In genomic region chr7:116706668-116707126, GRCh38 we compare ENCODE assay signal across 10 cellular contexts. TPM values are rescaled to one million over a fixed set of nuclear protein-coding genes. Genes with fewer than 3 reads are reported as not detected.
DNase-seq lines count a peak whose midpoint lies in the region; ATAC-seq, FAIRE-seq and TF ChIP-seq lines count a peak whose summit lies in the region.
"Had no signal": no experiment of that assay in that cellular context is flagged by ENCODE, and none has a peak within 500 bp of the region (broad histone marks: within the 10 kb centered on the region; RNA-seq: fewer than 3 reads in every experiment).

No MANE protein-coding gene starts in this region.

- no peaks in the 10 kb centered on the region for H3K36me3 Mint-ChIP-seq in activated CD8-positive, alpha-beta memory T cell treated with anti-CD3 and anti-CD28 coated beads, Interleukin-2, amount 10 ng/mL, durations not matched to agents 7 days and 5 days

- H3K9me3 Mint-ChIP-seq in activated CD8-positive, alpha-beta memory T cell treated with anti-CD3 and anti-CD28 coated beads, Interleukin-2, amount 10 ng/mL, durations not matched to agents 7 days and 5 days (ENCODE audit: low read depth) = no peaks in the 10 kb centered on the region
- H3K9me3 Mint-ChIP-seq: dendritic cell treated with granulocyte-macrophage colony-stimulating factor and Interleukin-4, amounts not matched to agents 40 ng/mL and 50 ng/mL, for 4 days had no signal

- no peak for ATAC-seq in activated CD8-positive, alpha-beta memory T cell treated with anti-CD3 and anti-CD28 coated beads, Interleukin-2, amount 10 ng/mL, durations not matched to agents 7 days and 5 days
- ATAC-seq in GM18873 (IDR thresholded peaks at IDR 0.05; ENCODE audit: low FRiP score, unreplicated experiment) = no peak
- ATAC-seq in GM18498 (IDR thresholded peaks at IDR 0.05; ENCODE audit: unreplicated experiment) = no peak

- H3K4me1 Mint-ChIP-seq in activated CD8-positive, alpha-beta memory T cell treated with anti-CD3 and anti-CD28 coated beads, Interleukin-2, amount 10 ng/mL, durations not matched to agents 7 days and 5 days = no peaks in the 10 kb centered on the region

- no peak overlapping the region for H3K27ac ChIP-seq in small intestine (ENCODE audit: low read depth in 1 of 2, low read length in 1 of 2)

- no peak for TF ChIP-seq CTCF in fibroblast of the aortic adventitia (IDR thresholded peaks at IDR 0.05; ENCODE audit: insufficient read depth, low read length)

- no peak overlapping the region for H3K4me3 Mint-ChIP-seq in activated CD8-positive, alpha-beta memory T cell treated with anti-CD3 and anti-CD28 coated beads, Interleukin-2, amount 10 ng/mL, durations not matched to agents 7 days and 5 days
- H3K4me3 Mint-ChIP-seq: dendritic cell treated with granulocyte-macrophage colony-stimulating factor and Interleukin-4, amounts not matched to agents 40 ng/mL and 50 ng/mL, for 4 days had no signal

- H3K4me3 ChIP-seq in fibroblast of the aortic adventitia (ENCODE audit: low read depth, low read length) = peak overlapping the region; percentile 28
- H3K4me3 ChIP-seq in small intestine (ENCODE audit: low read depth in 1 of 2, low read length in 2 of 2) = no peak overlapping the region

- DNase-seq in NCI-H1092 treated with DMSO at 0.1 percent for 48 hours (lab: John Stamatoyannopoulos, UW) (peak; percentile 50), NCI-H1092 (lab: John Stamatoyannopoulos, UW) (no peak), RCC 7860 (ENCODE audit: low spot score) (peak; percentile 96), fibroblast of the aortic adventitia (ENCODE audit: low read depth) (peak; percentile 55), small intestine (peak; percentile 81)
- DNase-seq in activated CD8-positive, alpha-beta memory T cell treated with anti-CD3 and anti-CD28 coated beads, Interleukin-2, amount 10 ng/mL, durations not matched to agents 7 days and 5 days = no peak
- DNase-seq: activated CD4-positive, alpha-beta T cell treated with anti-CD3 and anti-CD28 coated beads, Interleukin-2, amount 50 U/mL, for 1 hour had no signal

- CTCF ChIA-PET in activated CD8-positive, alpha-beta memory T cell treated with anti-CD3 and anti-CD28 coated beads, Interleukin-2, amount 10 ng/mL, durations not matched to agents 7 days and 5 days (lab: Charles Lee) = no interaction called here

- 7 to 48% (median 29%) methylated on average over 3 of the region's 3 CpGs for WGBS in small intestine, 3 donors

- H3K27ac Mint-ChIP-seq in activated CD8-positive, alpha-beta memory T cell treated with anti-CD3 and anti-CD28 coated beads, Interleukin-2, amount 10 ng/mL, durations not matched to agents 7 days and 5 days = no peak overlapping the region
- H3K27ac Mint-ChIP-seq: dendritic cell treated with granulocyte-macrophage colony-stimulating factor and Interleukin-4, amounts not matched to agents 40 ng/mL and 50 ng/mL, for 4 days had no signal

- H3K36me3 ChIP-seq in small intestine (ENCODE audit: control insufficient read depth in 2 of 2, insufficient read depth in 2 of 2, low read length in 2 of 2) = no peaks in the 10 kb centered on the region

- no peaks in the 10 kb centered on the region for H3K9me3 ChIP-seq in small intestine (ENCODE audit: control insufficient read depth, low read depth)

- H3K4me1 ChIP-seq in small intestine (ENCODE audit: control insufficient read depth in 2 of 2, insufficient read depth in 1 of 2, low read depth in 1 of 2, low read length in 1 of 2) = peaks cover 0 to 6% of the 10 kb centered on the region in 2 donors

- FAIRE-seq in RCC 7860 (lab: Jason Lieb, UNC) = peak; percentile 99
- FAIRE-seq in small intestine (lab: Jason Lieb, UNC) = no peak

- peaks cover 48% of the 10 kb centered on the region for H3K27me3 Mint-ChIP-seq in activated CD8-positive, alpha-beta memory T cell treated with anti-CD3 and anti-CD28 coated beads, Interleukin-2, amount 10 ng/mL, durations not matched to agents 7 days and 5 days
- H3K27me3 Mint-ChIP-seq: dendritic cell treated with granulocyte-macrophage colony-stimulating factor and Interleukin-4, amounts not matched to agents 40 ng/mL and 50 ng/mL, for 4 days had no signal

- H3K27me3 ChIP-seq in small intestine (ENCODE audit: control insufficient read depth in 2 of 2, insufficient read depth in 2 of 2, low read length in 2 of 2) = no peaks in the 10 kb centered on the region

RNA-seq across cellular contexts. Expression of gene MET, which starts 34.7 kb away (rescaled TPM):
- 7.5 and 24.1 TPM in 2 replicates for total RNA-seq in fibroblast of the aortic adventitia (ENCODE audit: low replicate concordance)
- 10 to 100 TPM in 1 of 3 donors, 1 to 10 TPM in 2; 2.7 to 12.4 (median 4.1) TPM for polyA plus RNA-seq in small intestine
- under 1 TPM; 0.26 to 0.40 TPM for total RNA-seq in activated CD8-positive, alpha-beta memory T cell treated with anti-CD3 and anti-CD28 coated beads, Interleukin-2, amount 10 ng/mL, durations not matched to agents 7 days and 5 days

Comparison
In these comparisons a context has a peak if more than half of its experiments do, and no peak if none do; other contexts are left out.
1. DNase-seq: peak in NCI-H1092 treated with DMSO at 0.1 percent for 48 hours (single experiment), RCC 7860 (single experiment), fibroblast of the aortic adventitia (single experiment) and small intestine (single experiment); none in NCI-H1092 (single experiment) and activated CD8-positive, alpha-beta memory T cell treated with anti-CD3 and anti-CD28 coated beads, Interleukin-2, amount 10 ng/mL, durations not matched to agents 7 days and 5 days (single experiment).